10 cellular contexts compared by ENCODE assay signal in genomic region chr17:77491921-77492445, GRCh38.
DNase-seq lines count a peak whose midpoint lies in the region; ATAC-seq and TF ChIP-seq lines count a peak whose summit lies in the region.
"Had no signal": no experiment of that assay in that cellular context is flagged by ENCODE, and none has a peak within 500 bp of the region (broad histone marks: within the 10 kb centered on the region; RNA-seq: fewer than 3 reads in every experiment).

No MANE protein-coding gene starts in this region.

- H3K9me3 ChIP-seq in neuronal stem cell (replicated peaks in 1 of 2; ENCODE audit: control insufficient read depth in 2 of 2, insufficient read depth in 1 of 2, low read depth in 1 of 2, low read length in 2 of 2) = peaks cover 0 to 9% of the 10 kb centered on the region in 2 donors

- no peak overlapping the region for H3K9ac ChIP-seq in neuronal stem cell (ENCODE audit: low read depth, low read length, poor library complexity)

- H4K8ac ChIP-seq in neuronal stem cell (ENCODE audit: low read depth, low read length) = no peak overlapping the region

- H3K4me3 ChIP-seq in GM12865 (ENCODE audit: low read depth, low read length) = no peak overlapping the region
- no peak overlapping the region for H3K4me3 ChIP-seq in neuronal stem cell (ENCODE audit: low read length in 2 of 2)

- H4K91ac ChIP-seq in neuronal stem cell (ENCODE audit: low read depth, low read length, poor library complexity) = no peak overlapping the region

- peaks cover 70 to 94% of the 10 kb centered on the region in 2 donors for H3K36me3 ChIP-seq in neuronal stem cell (replicated peaks in 1 of 2; ENCODE audit: control insufficient read depth in 2 of 2, insufficient read depth in 2 of 2, low read length in 2 of 2)

- no peak overlapping the region for H2BK120ac ChIP-seq in neuronal stem cell (ENCODE audit: low read depth, low read length)

- peak overlapping the region; percentile 94 to 97 (median 97) for H3K27ac Mint-ChIP-seq in IgD-negative memory B cell
- peak overlapping the region; percentile 62 for H3K27ac Mint-ChIP-seq in activated naive CD8-positive, alpha-beta T cell treated with anti-CD3 and anti-CD28 coated beads for 36 hours

- H3K4me1 ChIP-seq in neuronal stem cell (ENCODE audit: control insufficient read depth in 2 of 2, insufficient read depth in 1 of 2, low read depth in 1 of 2, low read length in 2 of 2) = peaks cover 2 to 6% of the 10 kb centered on the region in 2 donors

- H3K18ac ChIP-seq in neuronal stem cell (ENCODE audit: low read length) = peak overlapping the region; percentile 48

- no CpG with 5 or more reads among the region's 16 CpGs for WGBS in neuronal stem cell (ENCODE audit: extremely low coverage in 2 of 2, insufficient read length in 2 of 2, insufficient replicate concordance in 1 of 2), 2 donors

- DNase-seq in GM12865 (ENCODE audit: low read depth) = peak; percentile 55
- DNase-seq in activated naive CD8-positive, alpha-beta T cell treated with anti-CD3 and anti-CD28 coated beads for 36 hours = peak; percentile 60
- no peak for DNase-seq in neuronal stem cell (ENCODE audit: low spot score)
- DNase-seq in NCI-H1417 (lab: John Stamatoyannopoulos, UW) = no peak
- no peak for DNase-seq in SKM-1 treated with dmso at 0.1 percent for 144 hours (lab: John Stamatoyannopoulos, UW; ENCODE audit: unreplicated experiment)
- DNase-seq: caudate nucleus, DMS53 had no signal

- peak overlapping the region; percentile 65 to 89 (median 78) for H3K4me3 Mint-ChIP-seq in IgD-negative memory B cell
- no peak overlapping the region for H3K4me3 Mint-ChIP-seq in activated naive CD8-positive, alpha-beta T cell treated with anti-CD3 and anti-CD28 coated beads for 36 hours

- no peak overlapping the region for H2BK5ac ChIP-seq in neuronal stem cell (ENCODE audit: low read length)

- peaks cover 2% of the 10 kb centered on the region for H3K27me3 Mint-ChIP-seq in IgD-negative memory B cell
- H3K27me3 Mint-ChIP-seq in activated naive CD8-positive, alpha-beta T cell treated with anti-CD3 and anti-CD28 coated beads for 36 hours = no peaks in the 10 kb centered on the region

- H2BK12ac ChIP-seq in neuronal stem cell (ENCODE audit: low read length) = no peak overlapping the region

- no peak overlapping the region for H3K23ac ChIP-seq in neuronal stem cell (ENCODE audit: low read depth, low read length, poor library complexity)

- peaks cover 9 to 19% (median 13%) of the 10 kb centered on the region in 3 donors for H3K4me1 Mint-ChIP-seq in IgD-negative memory B cell
- peaks cover 23% of the 10 kb centered on the region for H3K4me1 Mint-ChIP-seq in activated naive CD8-positive, alpha-beta T cell treated with anti-CD3 and anti-CD28 coated beads for 36 hours

- no peak overlapping the region for H3K14ac ChIP-seq in neuronal stem cell (ENCODE audit: low read length)

- H2AK5ac ChIP-seq in neuronal stem cell (ENCODE audit: low read depth, low read length) = no peak overlapping the region

- no peak overlapping the region for H2BK15ac ChIP-seq in neuronal stem cell (ENCODE audit: low read length)

- H3K79me1 ChIP-seq in neuronal stem cell (ENCODE audit: low read depth, low read length) = peaks cover 16% of the 10 kb centered on the region

- H3K4me2 ChIP-seq in neuronal stem cell (ENCODE audit: insufficient read depth, low read length, poor library complexity, severe bottlenecking) = no peak overlapping the region

- H2AFZ ChIP-seq in neuronal stem cell (ENCODE audit: low read length) = no peak overlapping the region

- no peaks in the 10 kb centered on the region for H3K27me3 ChIP-seq in neuronal stem cell (ENCODE audit: control insufficient read depth in 3 of 3, insufficient read depth in 3 of 3, low read depth in 1 of 3, low read length in 3 of 3)

- peaks cover 2% of the 10 kb centered on the region for H3K36me3 Mint-ChIP-seq in IgD-negative memory B cell
- peaks cover 21% of the 10 kb centered on the region for H3K36me3 Mint-ChIP-seq in activated naive CD8-positive, alpha-beta T cell treated with anti-CD3 and anti-CD28 coated beads for 36 hours

- H3K9me3 Mint-ChIP-seq in IgD-negative memory B cell = no peaks in the 10 kb centered on the region
- no peaks in the 10 kb centered on the region for H3K9me3 Mint-ChIP-seq in activated naive CD8-positive, alpha-beta T cell treated with anti-CD3 and anti-CD28 coated beads for 36 hours

- no peak overlapping the region for H3K4ac ChIP-seq in neuronal stem cell (ENCODE audit: low read length)

- H3K27ac ChIP-seq in neuronal stem cell (replicated peaks; ENCODE audit: low read length) = peak overlapping the region; percentile 14

- ATAC-seq in GM19397 (IDR thresholded peaks at IDR 0.05; ENCODE audit: unreplicated experiment) = no peak
- ATAC-seq: Panc1 had no signal

- no peak for TF ChIP-seq CTCF in GM12865 (IDR thresholded peaks at IDR 0.05; ENCODE audit: insufficient read depth, low read depth, low read length, missing control alignments)

Comparison
In these comparisons a context has a peak if more than half of its experiments do, and no peak if none do; other contexts are left out.
1. DNase-seq: peak in GM12865 (single experiment) and activated naive CD8-positive, alpha-beta T cell treated with anti-CD3 and anti-CD28 coated beads for 36 hours (single experiment); none in neuronal stem cell (single experiment), NCI-H1417 (0 of 3) and SKM-1 treated with dmso at 0.1 percent for 144 hours (single experiment).